In the genomic region with DNA sequence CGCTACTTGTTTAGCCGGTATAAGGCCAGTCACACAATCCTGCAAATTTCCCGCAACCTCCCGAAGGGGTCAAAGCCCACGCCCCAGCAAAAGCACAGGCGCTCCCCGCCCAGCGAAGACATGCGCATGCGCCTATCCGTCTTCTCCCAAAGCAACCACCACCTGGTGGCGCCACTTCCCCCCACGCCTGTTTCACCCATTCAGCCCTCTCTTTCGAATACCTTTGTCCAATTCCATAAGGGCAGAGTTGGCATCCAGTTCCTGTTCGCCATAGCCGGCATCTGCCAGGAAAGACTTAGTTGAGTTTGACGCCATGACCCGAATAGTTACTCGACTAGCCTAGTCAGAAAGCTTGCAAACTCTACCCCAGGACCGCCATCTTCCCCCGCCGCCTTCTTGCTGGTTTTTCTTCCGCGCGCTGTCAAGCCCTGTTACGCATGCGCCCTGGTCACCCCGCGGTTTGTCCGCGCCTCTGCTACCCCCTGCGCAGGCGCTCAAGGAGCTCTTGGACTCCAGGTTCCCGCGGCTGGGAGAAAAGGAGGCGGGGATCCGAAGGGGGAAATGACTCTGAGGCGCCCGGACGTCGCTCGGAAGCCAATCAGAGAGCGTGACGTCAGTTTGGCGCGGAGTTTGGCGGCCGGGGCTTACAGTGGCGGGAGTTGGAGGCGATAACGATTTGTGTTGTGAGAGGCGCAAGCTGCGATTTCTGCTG, we compare ENCODE assay signal across 1 cellular context.
A peak's percentile ranks its signal among the peaks of the same experiment; 100 is the strongest.
TF ChIP-seq lines count a peak whose summit lies in the region.

A gene with protein sequence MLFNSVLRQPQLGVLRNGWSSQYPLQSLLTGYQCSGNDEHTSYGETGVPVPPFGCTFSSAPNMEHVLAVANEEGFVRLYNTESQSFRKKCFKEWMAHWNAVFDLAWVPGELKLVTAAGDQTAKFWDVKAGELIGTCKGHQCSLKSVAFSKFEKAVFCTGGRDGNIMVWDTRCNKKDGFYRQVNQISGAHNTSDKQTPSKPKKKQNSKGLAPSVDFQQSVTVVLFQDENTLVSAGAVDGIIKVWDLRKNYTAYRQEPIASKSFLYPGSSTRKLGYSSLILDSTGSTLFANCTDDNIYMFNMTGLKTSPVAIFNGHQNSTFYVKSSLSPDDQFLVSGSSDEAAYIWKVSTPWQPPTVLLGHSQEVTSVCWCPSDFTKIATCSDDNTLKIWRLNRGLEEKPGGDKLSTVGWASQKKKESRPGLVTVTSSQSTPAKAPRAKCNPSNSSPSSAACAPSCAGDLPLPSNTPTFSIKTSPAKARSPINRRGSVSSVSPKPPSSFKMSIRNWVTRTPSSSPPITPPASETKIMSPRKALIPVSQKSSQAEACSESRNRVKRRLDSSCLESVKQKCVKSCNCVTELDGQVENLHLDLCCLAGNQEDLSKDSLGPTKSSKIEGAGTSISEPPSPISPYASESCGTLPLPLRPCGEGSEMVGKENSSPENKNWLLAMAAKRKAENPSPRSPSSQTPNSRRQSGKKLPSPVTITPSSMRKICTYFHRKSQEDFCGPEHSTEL (plus strand): TSS at position 626 of the 712 bp plus-strand sequence. CDS start 143 bp downstream, outside the sequence.
A gene with protein sequence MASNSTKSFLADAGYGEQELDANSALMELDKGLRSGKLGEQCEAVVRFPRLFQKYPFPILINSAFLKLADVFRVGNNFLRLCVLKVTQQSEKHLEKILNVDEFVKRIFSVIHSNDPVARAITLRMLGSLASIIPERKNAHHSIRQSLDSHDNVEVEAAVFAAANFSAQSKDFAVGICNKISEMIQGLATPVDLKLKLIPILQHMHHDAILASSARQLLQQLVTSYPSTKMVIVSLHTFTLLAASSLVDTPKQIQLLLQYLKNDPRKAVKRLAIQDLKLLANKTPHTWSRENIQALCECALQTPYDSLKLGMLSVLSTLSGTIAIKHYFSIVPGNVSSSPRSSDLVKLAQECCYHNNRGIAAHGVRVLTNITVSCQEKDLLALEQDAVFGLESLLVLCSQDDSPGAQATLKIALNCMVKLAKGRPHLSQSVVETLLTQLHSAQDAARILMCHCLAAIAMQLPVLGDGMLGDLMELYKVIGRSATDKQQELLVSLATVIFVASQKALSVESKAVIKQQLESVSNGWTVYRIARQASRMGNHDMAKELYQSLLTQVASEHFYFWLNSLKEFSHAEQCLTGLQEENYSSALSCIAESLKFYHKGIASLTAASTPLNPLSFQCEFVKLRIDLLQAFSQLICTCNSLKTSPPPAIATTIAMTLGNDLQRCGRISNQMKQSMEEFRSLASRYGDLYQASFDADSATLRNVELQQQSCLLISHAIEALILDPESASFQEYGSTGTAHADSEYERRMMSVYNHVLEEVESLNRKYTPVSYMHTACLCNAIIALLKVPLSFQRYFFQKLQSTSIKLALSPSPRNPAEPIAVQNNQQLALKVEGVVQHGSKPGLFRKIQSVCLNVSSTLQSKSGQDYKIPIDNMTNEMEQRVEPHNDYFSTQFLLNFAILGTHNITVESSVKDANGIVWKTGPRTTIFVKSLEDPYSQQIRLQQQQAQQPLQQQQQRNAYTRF (minus strand): TSS at position 435 of the 712 bp plus-strand sequence. CDS start 120 bp downstream, at position 315.

TF ChIP-seq in HepG2, 621 proteins besides CTCF, POLR2A, EP300 and RAD21 (continued from another document and continues in another):
- TF ChIP-seq, protein P1, sequence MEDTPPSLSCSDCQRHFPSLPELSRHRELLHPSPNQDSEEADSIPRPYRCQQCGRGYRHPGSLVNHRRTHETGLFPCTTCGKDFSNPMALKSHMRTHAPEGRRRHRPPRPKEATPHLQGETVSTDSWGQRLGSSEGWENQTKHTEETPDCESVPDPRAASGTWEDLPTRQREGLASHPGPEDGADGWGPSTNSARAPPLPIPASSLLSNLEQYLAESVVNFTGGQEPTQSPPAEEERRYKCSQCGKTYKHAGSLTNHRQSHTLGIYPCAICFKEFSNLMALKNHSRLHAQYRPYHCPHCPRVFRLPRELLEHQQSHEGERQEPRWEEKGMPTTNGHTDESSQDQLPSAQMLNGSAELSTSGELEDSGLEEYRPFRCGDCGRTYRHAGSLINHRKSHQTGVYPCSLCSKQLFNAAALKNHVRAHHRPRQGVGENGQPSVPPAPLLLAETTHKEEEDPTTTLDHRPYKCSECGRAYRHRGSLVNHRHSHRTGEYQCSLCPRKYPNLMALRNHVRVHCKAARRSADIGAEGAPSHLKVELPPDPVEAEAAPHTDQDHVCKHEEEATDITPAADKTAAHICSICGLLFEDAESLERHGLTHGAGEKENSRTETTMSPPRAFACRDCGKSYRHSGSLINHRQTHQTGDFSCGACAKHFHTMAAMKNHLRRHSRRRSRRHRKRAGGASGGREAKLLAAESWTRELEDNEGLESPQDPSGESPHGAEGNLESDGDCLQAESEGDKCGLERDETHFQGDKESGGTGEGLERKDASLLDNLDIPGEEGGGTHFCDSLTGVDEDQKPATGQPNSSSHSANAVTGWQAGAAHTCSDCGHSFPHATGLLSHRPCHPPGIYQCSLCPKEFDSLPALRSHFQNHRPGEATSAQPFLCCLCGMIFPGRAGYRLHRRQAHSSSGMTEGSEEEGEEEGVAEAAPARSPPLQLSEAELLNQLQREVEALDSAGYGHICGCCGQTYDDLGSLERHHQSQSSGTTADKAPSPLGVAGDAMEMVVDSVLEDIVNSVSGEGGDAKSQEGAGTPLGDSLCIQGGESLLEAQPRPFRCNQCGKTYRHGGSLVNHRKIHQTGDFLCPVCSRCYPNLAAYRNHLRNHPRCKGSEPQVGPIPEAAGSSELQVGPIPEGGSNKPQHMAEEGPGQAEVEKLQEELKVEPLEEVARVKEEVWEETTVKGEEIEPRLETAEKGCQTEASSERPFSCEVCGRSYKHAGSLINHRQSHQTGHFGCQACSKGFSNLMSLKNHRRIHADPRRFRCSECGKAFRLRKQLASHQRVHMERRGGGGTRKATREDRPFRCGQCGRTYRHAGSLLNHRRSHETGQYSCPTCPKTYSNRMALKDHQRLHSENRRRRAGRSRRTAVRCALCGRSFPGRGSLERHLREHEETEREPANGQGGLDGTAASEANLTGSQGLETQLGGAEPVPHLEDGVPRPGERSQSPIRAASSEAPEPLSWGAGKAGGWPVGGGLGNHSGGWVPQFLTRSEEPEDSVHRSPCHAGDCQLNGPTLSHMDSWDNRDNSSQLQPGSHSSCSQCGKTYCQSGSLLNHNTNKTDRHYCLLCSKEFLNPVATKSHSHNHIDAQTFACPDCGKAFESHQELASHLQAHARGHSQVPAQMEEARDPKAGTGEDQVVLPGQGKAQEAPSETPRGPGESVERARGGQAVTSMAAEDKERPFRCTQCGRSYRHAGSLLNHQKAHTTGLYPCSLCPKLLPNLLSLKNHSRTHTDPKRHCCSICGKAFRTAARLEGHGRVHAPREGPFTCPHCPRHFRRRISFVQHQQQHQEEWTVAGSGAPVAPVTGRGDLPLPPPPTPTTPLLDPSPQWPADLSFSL (CRISPR knock-in tag; IDR thresholded peaks at IDR 0.05): 0 out of 2 replicates have a peak, but pooled peaks have one; percentile 13
- peak; percentile 46; the same call in 1 of the 2 replicates for TF ChIP-seq NR2F6 (IDR thresholded peaks at IDR 0.05)
- peak; percentile 77 for TF ChIP-seq NR2F6 (CRISPR knock-in tag; IDR thresholded peaks at IDR 0.05)
- TF ChIP-seq, protein P2, sequence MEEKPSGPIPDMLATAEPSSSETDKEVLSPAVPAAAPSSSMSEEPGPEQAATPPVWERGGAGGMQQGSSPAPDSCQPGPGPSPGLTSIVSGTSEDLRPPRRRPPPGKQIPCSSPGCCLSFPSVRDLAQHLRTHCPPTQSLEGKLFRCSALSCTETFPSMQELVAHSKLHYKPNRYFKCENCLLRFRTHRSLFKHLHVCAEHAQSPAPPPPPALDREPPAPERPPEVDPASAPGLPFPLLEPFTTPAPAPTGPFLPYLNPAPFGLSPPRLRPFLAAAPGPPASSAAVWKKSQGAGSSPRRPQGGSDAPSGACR (CRISPR knock-in tag; IDR thresholded peaks at IDR 0.05): peak; percentile 70; the same call in 1 of the 2 replicates
- no peak for TF ChIP-seq ZNF713 (CRISPR knock-in tag; IDR thresholded peaks at IDR 0.05)
- TF ChIP-seq CBX5 (CRISPR knock-in tag; IDR thresholded peaks at IDR 0.05; ENCODE audit: borderline replicate concordance): 0 out of 2 replicates have a peak, but pooled peaks have one; percentile 11
- TF ChIP-seq, protein P3, sequence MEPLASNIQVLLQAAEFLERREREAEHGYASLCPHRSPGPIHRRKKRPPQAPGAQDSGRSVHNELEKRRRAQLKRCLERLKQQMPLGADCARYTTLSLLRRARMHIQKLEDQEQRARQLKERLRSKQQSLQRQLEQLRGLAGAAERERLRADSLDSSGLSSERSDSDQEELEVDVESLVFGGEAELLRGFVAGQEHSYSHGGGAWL (CRISPR knock-in tag; IDR thresholded peaks at IDR 0.05): 0 out of 2 replicates have a peak, but pooled peaks have one; percentile 51
- peak; percentile 95 for TF ChIP-seq CCDC6 (CRISPR knock-in tag; IDR thresholded peaks at IDR 0.05)
- TF ChIP-seq, protein P4, sequence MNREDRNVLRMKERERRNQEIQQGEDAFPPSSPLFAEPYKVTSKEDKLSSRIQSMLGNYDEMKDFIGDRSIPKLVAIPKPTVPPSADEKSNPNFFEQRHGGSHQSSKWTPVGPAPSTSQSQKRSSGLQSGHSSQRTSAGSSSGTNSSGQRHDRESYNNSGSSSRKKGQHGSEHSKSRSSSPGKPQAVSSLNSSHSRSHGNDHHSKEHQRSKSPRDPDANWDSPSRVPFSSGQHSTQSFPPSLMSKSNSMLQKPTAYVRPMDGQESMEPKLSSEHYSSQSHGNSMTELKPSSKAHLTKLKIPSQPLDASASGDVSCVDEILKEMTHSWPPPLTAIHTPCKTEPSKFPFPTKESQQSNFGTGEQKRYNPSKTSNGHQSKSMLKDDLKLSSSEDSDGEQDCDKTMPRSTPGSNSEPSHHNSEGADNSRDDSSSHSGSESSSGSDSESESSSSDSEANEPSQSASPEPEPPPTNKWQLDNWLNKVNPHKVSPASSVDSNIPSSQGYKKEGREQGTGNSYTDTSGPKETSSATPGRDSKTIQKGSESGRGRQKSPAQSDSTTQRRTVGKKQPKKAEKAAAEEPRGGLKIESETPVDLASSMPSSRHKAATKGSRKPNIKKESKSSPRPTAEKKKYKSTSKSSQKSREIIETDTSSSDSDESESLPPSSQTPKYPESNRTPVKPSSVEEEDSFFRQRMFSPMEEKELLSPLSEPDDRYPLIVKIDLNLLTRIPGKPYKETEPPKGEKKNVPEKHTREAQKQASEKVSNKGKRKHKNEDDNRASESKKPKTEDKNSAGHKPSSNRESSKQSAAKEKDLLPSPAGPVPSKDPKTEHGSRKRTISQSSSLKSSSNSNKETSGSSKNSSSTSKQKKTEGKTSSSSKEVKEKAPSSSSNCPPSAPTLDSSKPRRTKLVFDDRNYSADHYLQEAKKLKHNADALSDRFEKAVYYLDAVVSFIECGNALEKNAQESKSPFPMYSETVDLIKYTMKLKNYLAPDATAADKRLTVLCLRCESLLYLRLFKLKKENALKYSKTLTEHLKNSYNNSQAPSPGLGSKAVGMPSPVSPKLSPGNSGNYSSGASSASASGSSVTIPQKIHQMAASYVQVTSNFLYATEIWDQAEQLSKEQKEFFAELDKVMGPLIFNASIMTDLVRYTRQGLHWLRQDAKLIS (CRISPR knock-in tag; IDR thresholded peaks at IDR 0.05): no peak
- TF ChIP-seq ZSCAN12 (CRISPR knock-in tag; IDR thresholded peaks at IDR 0.05): no peak; the same call in 1 of the 2 replicates
- TF ChIP-seq ZNF644 (CRISPR knock-in tag; IDR thresholded peaks at IDR 0.05; ENCODE audit: low read depth): no peak
- TF ChIP-seq ZMAT3 (CRISPR knock-in tag; conservative IDR thresholded peaks at IDR 0.05): peak; percentile 74; the same call in 1 of the 2 replicates
- no peak for TF ChIP-seq ZKSCAN1 (IDR thresholded peaks at IDR 0.05; ENCODE audit: low read length)
- TF ChIP-seq NFRKB (IDR thresholded peaks at IDR 0.05): peak; percentile 91
- peak; percentile 86 for TF ChIP-seq PHF8 (CRISPR knock-in tag; IDR thresholded peaks at IDR 0.05)
- TF ChIP-seq ZNF337 (CRISPR knock-in tag; IDR thresholded peaks at IDR 0.05; ENCODE audit: borderline replicate concordance, low read depth): no peak; the same call in 1 of the 2 replicates
- peak; percentile 74; the same call in 1 of the 2 replicates for TF ChIP-seq KDM5A (IDR thresholded peaks at IDR 0.05; ENCODE audit: borderline replicate concordance, low read length)
- TF ChIP-seq, protein P5, sequence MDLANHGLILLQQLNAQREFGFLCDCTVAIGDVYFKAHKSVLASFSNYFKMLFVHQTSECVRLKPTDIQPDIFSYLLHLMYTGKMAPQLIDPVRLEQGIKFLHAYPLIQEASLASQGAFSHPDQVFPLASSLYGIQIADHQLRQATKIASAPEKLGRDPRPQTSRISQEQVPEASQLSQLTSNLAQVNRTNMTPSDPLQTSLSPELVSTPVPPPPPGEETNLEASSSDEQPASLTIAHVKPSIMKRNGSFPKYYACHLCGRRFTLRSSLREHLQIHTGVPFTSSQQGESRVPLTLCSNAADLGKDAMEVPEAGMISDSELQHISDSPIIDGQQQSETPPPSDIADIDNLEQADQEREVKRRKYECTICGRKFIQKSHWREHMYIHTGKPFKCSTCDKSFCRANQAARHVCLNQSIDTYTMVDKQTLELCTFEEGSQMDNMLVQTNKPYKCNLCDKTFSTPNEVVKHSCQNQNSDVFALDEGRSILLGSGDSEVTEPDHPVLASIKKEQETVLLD (CRISPR knock-in tag; IDR thresholded peaks at IDR 0.05; ENCODE audit: low read depth): no peak
- peak; percentile 80 for TF ChIP-seq SP2 (CRISPR knock-in tag; IDR thresholded peaks at IDR 0.05)
- TF ChIP-seq TEAD2 (CRISPR knock-in tag; IDR thresholded peaks at IDR 0.05): no peak
- TF ChIP-seq THAP11 (CRISPR knock-in tag; IDR thresholded peaks at IDR 0.05): peak; percentile 73
- TF ChIP-seq, protein P6, sequence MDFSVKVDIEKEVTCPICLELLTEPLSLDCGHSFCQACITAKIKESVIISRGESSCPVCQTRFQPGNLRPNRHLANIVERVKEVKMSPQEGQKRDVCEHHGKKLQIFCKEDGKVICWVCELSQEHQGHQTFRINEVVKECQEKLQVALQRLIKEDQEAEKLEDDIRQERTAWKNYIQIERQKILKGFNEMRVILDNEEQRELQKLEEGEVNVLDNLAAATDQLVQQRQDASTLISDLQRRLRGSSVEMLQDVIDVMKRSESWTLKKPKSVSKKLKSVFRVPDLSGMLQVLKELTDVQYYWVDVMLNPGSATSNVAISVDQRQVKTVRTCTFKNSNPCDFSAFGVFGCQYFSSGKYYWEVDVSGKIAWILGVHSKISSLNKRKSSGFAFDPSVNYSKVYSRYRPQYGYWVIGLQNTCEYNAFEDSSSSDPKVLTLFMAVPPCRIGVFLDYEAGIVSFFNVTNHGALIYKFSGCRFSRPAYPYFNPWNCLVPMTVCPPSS (IDR thresholded peaks at IDR 0.05): no peak
- peak; percentile 41; the same call in 1 of the 2 replicates for TF ChIP-seq ESRRA (CRISPR knock-in tag; IDR thresholded peaks at IDR 0.05; ENCODE audit: low read depth)
- TF ChIP-seq ZSCAN20 (CRISPR knock-in tag; IDR thresholded peaks at IDR 0.05; ENCODE audit: borderline replicate concordance): no peak
- no peak for TF ChIP-seq ZBTB21 (CRISPR knock-in tag; IDR thresholded peaks at IDR 0.05)
- TF ChIP-seq FOXO1 (CRISPR knock-in tag; IDR thresholded peaks at IDR 0.05): peak; percentile 57
- no peak for TF ChIP-seq KDM3A (CRISPR knock-in tag; IDR thresholded peaks at IDR 0.05; ENCODE audit: low read depth)
- TF ChIP-seq SNAPC2 (CRISPR knock-in tag; IDR thresholded peaks at IDR 0.05): peak; percentile 94
- TF ChIP-seq ZNF251 (CRISPR knock-in tag; IDR thresholded peaks at IDR 0.05): no peak
- no peak for TF ChIP-seq EZH2 (conservative IDR thresholded peaks at IDR 0.05; ENCODE audit: low read depth, low read length)
